ENCODE assay signal across 8 cellular contexts in genomic region chr4:153257151-153257620, GRCh38. TPM values are rescaled to one million over a fixed set of nuclear protein-coding genes. Genes with fewer than 3 reads are reported as not detected.
DNase-seq lines count a peak whose midpoint lies in the region; ATAC-seq lines count a peak whose summit lies in the region.

No MANE protein-coding gene starts in this region.

- H3K4me1 ChIP-seq in HUES48 (ENCODE audit: control insufficient read depth, insufficient read depth, low read length) (peaks cover 65% of the 10 kb centered on the region), right cardiac atrium (ENCODE audit: control insufficient read depth, insufficient read depth, low read length) (peaks cover 9% of the 10 kb centered on the region)

- no peaks in the 10 kb centered on the region for H3K9me3 ChIP-seq in HUES48 (ENCODE audit: control insufficient read depth, insufficient read depth, low read length)
- no peaks in the 10 kb centered on the region for H3K9me3 ChIP-seq in right cardiac atrium (ENCODE audit: control insufficient read depth, low read length)

- WGBS in right cardiac atrium = 39% methylated on average over 11 of the region's 11 CpGs

- H3K4me3 Mint-ChIP-seq in activated CD8-positive, alpha-beta memory T cell treated with anti-CD3 and anti-CD28 coated beads, Interleukin-2, amount 10 ng/mL, durations not matched to agents 7 days and 5 days = no peak overlapping the region
- no peak overlapping the region for H3K4me3 Mint-ChIP-seq in activated T-cell treated with anti-CD3 and anti-CD28 coated beads, Interleukin-2, amount 50 U/mL, for 72 hours

- H3K27ac ChIP-seq in HUES48 (ENCODE audit: low read depth, low read length) (peak overlapping the region; percentile 96), right cardiac atrium (ENCODE audit: low read length) (no peak overlapping the region)

- CTCF ChIA-PET in activated CD8-positive, alpha-beta memory T cell treated with anti-CD3 and anti-CD28 coated beads, Interleukin-2, amount 10 ng/mL, durations not matched to agents 7 days and 5 days (lab: Charles Lee) = no interaction called here

- intact Hi-C loops in right cardiac atrium (cut with DNase I) = no loop called here

- H3K4me3 ChIP-seq in HUES48 (ENCODE audit: low read depth, low read length) = peak overlapping the region; percentile 65
- H3K4me3 ChIP-seq in right cardiac atrium (ENCODE audit: low read length) = no peak overlapping the region

- H3K27me3 ChIP-seq in HUES48 (ENCODE audit: control insufficient read depth, insufficient read depth, low read length) (no peaks in the 10 kb centered on the region), right cardiac atrium (ENCODE audit: control insufficient read depth, insufficient read depth) (no peaks in the 10 kb centered on the region)

- peaks cover 22% of the 10 kb centered on the region for H3K27me3 Mint-ChIP-seq in activated CD8-positive, alpha-beta memory T cell treated with anti-CD3 and anti-CD28 coated beads, Interleukin-2, amount 10 ng/mL, durations not matched to agents 7 days and 5 days
- peaks cover 6% of the 10 kb centered on the region for H3K27me3 Mint-ChIP-seq in activated T-cell treated with anti-CD3 and anti-CD28 coated beads, Interleukin-2, amount 50 U/mL, for 72 hours (ENCODE audit: low read depth)

- no peaks in the 10 kb centered on the region for H3K36me3 ChIP-seq in HUES48 (ENCODE audit: control insufficient read depth, insufficient read depth, low read length)

- no peaks in the 10 kb centered on the region for H3K4me1 Mint-ChIP-seq in activated CD8-positive, alpha-beta memory T cell treated with anti-CD3 and anti-CD28 coated beads, Interleukin-2, amount 10 ng/mL, durations not matched to agents 7 days and 5 days
- H3K4me1 Mint-ChIP-seq in activated T-cell treated with anti-CD3 and anti-CD28 coated beads, Interleukin-2, amount 50 U/mL, for 72 hours (ENCODE audit: low read depth) = no peaks in the 10 kb centered on the region

- H3K36me3 Mint-ChIP-seq in activated CD8-positive, alpha-beta memory T cell treated with anti-CD3 and anti-CD28 coated beads, Interleukin-2, amount 10 ng/mL, durations not matched to agents 7 days and 5 days = no peaks in the 10 kb centered on the region
- no peaks in the 10 kb centered on the region for H3K36me3 Mint-ChIP-seq in activated T-cell treated with anti-CD3 and anti-CD28 coated beads, Interleukin-2, amount 50 U/mL, for 72 hours (ENCODE audit: insufficient read depth in 2 of 2)

- H3K9me3 Mint-ChIP-seq in activated CD8-positive, alpha-beta memory T cell treated with anti-CD3 and anti-CD28 coated beads, Interleukin-2, amount 10 ng/mL, durations not matched to agents 7 days and 5 days (ENCODE audit: low read depth) = no peaks in the 10 kb centered on the region
- peaks cover 0 to 3% of the 10 kb centered on the region in 2 donors for H3K9me3 Mint-ChIP-seq in activated T-cell treated with anti-CD3 and anti-CD28 coated beads, Interleukin-2, amount 50 U/mL, for 72 hours

- DNase-seq in activated CD8-positive, alpha-beta memory T cell treated with anti-CD3 and anti-CD28 coated beads, Interleukin-2, amount 10 ng/mL, durations not matched to agents 7 days and 5 days = peak; percentile 51
- no peak for DNase-seq in activated CD8-positive, alpha-beta memory T cell treated with anti-CD3 and anti-CD28 coated beads, Interleukin-2, amount 50 U/mL, for 4 hours
- peak; percentile 32 to 34 for DNase-seq in activated T-cell treated with anti-CD3 and anti-CD28 coated beads, Interleukin-2, amount 50 U/mL, for 72 hours
- DNase-seq in right cardiac atrium (peak in 1 of 3 donors; percentile 24), GOT3 (lab: John Stamatoyannopoulos, UW) (no peak)
- peak; percentile 21 to 32 (median 28) for DNase-seq in stimulated activated CD4-positive, alpha-beta T cell treated with anti-CD3 and anti-CD28 coated beads, Interleukin-12 subunit alpha, Interleukin-12 subunit beta, amount 100 ng/mL, for 48 hours (ENCODE audit: low read depth in 2 of 3, low spot score in 1 of 3)
- DNase-seq in central memory CD4-positive, alpha-beta T cell = no peak

- H3K27ac Mint-ChIP-seq in activated CD8-positive, alpha-beta memory T cell treated with anti-CD3 and anti-CD28 coated beads, Interleukin-2, amount 10 ng/mL, durations not matched to agents 7 days and 5 days = no peak overlapping the region
- no peak overlapping the region for H3K27ac Mint-ChIP-seq in activated T-cell treated with anti-CD3 and anti-CD28 coated beads, Interleukin-2, amount 50 U/mL, for 72 hours

- peak overlapping the region; percentile 65 for H3K9ac ChIP-seq in HUES48 (ENCODE audit: low read depth, low read length)

- no peak for ATAC-seq in activated CD8-positive, alpha-beta memory T cell treated with anti-CD3 and anti-CD28 coated beads, Interleukin-2, amount 10 ng/mL, durations not matched to agents 7 days and 5 days
- ATAC-seq in activated T-cell treated with anti-CD3 and anti-CD28 coated beads, Interleukin-2, amount 50 U/mL, for 72 hours (replicated peaks in 1 of 2) = peak; percentile 73 to 87
- ATAC-seq in right cardiac atrium = peak; percentile 49 to 71

RNA-seq across cellular contexts. Expression of gene TRIM2, which starts 52.9 kb away (rescaled TPM):
- total RNA-seq in activated CD8-positive, alpha-beta memory T cell treated with anti-CD3 and anti-CD28 coated beads, Interleukin-2, amount 10 ng/mL, durations not matched to agents 7 days and 5 days = not detected
- total RNA-seq in activated T-cell treated with anti-CD3 and anti-CD28 coated beads, Interleukin-2, amount 50 U/mL, for 72 hours = 1 to 10 TPM; 1.3 to 1.4 TPM
- 10 to 100 TPM; 28.0 to 45.3 (median 31.0) TPM for total RNA-seq in right cardiac atrium
- 7.6 TPM for polyA plus RNA-seq in right cardiac atrium

Comparison
In these comparisons a context has a peak if more than half of its experiments do, and no peak if none do; other contexts are left out.
1. DNase-seq: peak in activated CD8-positive, alpha-beta memory T cell treated with anti-CD3 and anti-CD28 coated beads, Interleukin-2, amount 10 ng/mL, durations not matched to agents 7 days and 5 days (single experiment), activated T-cell treated with anti-CD3 and anti-CD28 coated beads, Interleukin-2, amount 50 U/mL, for 72 hours (2 of 2) and stimulated activated CD4-positive, alpha-beta T cell treated with anti-CD3 and anti-CD28 coated beads, Interleukin-12 subunit alpha, Interleukin-12 subunit beta, amount 100 ng/mL, for 48 hours (3 of 3); none in activated CD8-positive, alpha-beta memory T cell treated with anti-CD3 and anti-CD28 coated beads, Interleukin-2, amount 50 U/mL, for 4 hours (single experiment), central memory CD4-positive, alpha-beta T cell (single experiment) and GOT3 (single experiment).
2. RNA of gene TRIM2, which starts 52.9 kb away (total RNA-seq): 28.0 to 45.3 TPM in right cardiac atrium; 1.3 to 1.4 TPM in activated T-cell treated with anti-CD3 and anti-CD28 coated beads, Interleukin-2, amount 50 U/mL, for 72 hours and not detected in activated CD8-positive, alpha-beta memory T cell treated with anti-CD3 and anti-CD28 coated beads, Interleukin-2, amount 10 ng/mL, durations not matched to agents 7 days and 5 days; every median in the first group is over 10 times any median in the second.